3 cellular contexts compared by ENCODE assay signal in the genomic region with DNA sequence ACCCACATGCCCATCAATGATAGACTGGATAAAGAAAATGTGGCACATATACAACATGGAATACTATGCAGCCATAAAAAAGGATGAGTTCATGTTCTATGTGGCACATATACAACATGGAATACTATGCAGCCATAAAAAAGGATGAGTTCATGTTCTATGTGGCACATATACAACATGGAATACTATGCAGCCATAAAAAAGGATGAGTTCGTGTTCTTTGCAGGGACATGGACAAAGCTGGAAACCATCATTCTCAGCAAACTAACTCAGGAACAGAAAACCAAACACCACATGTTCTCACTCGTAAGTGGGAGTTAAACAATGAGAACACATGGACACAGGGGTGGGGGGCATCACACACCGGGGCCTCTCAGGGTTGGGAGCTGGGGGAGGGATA.
DNase-seq lines count a peak whose midpoint lies in the region; ATAC-seq, FAIRE-seq and TF ChIP-seq lines count a peak whose summit lies in the region.
"Not testable (repeated sequence)": the region's sequence is repeated elsewhere in the genome, so short reads cannot be mapped to it uniquely, and the experiment has no call there.

No MANE protein-coding gene starts in this region.

- POLR2A ChIA-PET in HEK293 (lab: Yijun Ruan, JAX); K562 (lab: Yijun Ruan, JAX); HepG2 (lab: Yijun Ruan, JAX): not testable (repeated sequence)

- 2% methylated on average over 3 of the region's 3 CpGs for WGBS in K562 (ENCODE audit: insufficient coverage, low coverage, missing lambda C conversion rate)
- 92% methylated on average over 3 of the region's 3 CpGs for WGBS in HepG2 (ENCODE audit: low lambda C conversion rate)

- H2AFZ ChIP-seq in K562 (ENCODE audit: low read depth, low read length); HepG2 (ENCODE audit: low read length): not testable (repeated sequence)

- not testable (repeated sequence) for H3K79me2 ChIP-seq in K562 (ENCODE audit: control insufficient read depth, insufficient read depth, low read length); HepG2 (ENCODE audit: insufficient read depth, low read length)

- H4K20me1 ChIP-seq in K562 (replicated peaks; ENCODE audit: control insufficient read depth, insufficient read depth, low read length); HepG2 (ENCODE audit: insufficient read depth, low read length): not testable (repeated sequence)

- not testable (repeated sequence) for FAIRE-seq in K562 (lab: Jason Lieb, UNC); HepG2 (lab: Jason Lieb, UNC)

- not testable (repeated sequence) for BruUV-seq in K562 (replicated peaks; lab: Mats Ljungman, UMichigan); HepG2 (replicated peaks; lab: Mats Ljungman, UMichigan)

- intact Hi-C loops in K562 (cut with micrococcal nuclease); HepG2 (cut with micrococcal nuclease; ENCODE audit: unreplicated experiment): not testable (repeated sequence)

- H3K4me1 ChIP-seq in HEK293 (ENCODE audit: control insufficient read depth, insufficient read depth, low read length); K562 (replicated peaks in 1 of 2; ENCODE audit: control insufficient read depth in 2 of 2, insufficient read depth in 2 of 2, low read length in 2 of 2): not testable (repeated sequence)
- peaks cover 74% of the 10 kb centered on the region for H3K4me1 ChIP-seq in HepG2 (ENCODE audit: insufficient read depth, low read length)

- not testable (repeated sequence) for TF ChIP-seq CTCF in HEK293 (tag by site-specific recombination; IDR thresholded peaks at IDR 0.05); K562 (IDR thresholded peaks at IDR 0.05 in 2 of 3, conservative IDR thresholded peaks at IDR 0.05 in 1 of 3; ENCODE audit: insufficient read depth in 2 of 3, low read depth in 1 of 3, low read length in 3 of 3); HepG2 (CRISPR knock-in tag; IDR thresholded peaks at IDR 0.05)

- ATAC-seq in K562, HepG2: not testable (repeated sequence)

- H3K27me3 ChIP-seq in K562 (ENCODE audit: control insufficient read depth in 2 of 2, insufficient read depth in 2 of 2, low read length in 2 of 2), result peaks cover 5 to 11% of the 10 kb centered on the region in 2 experiments; a peak in 3 of 5 replicates
- H3K27me3 ChIP-seq in HepG2 (ENCODE audit: control insufficient read depth in 1 of 2, insufficient read depth in 2 of 2, low read length in 2 of 2), result not testable (repeated sequence)

- not testable (repeated sequence) for H3K9me3 ChIP-seq in HEK293 (ENCODE audit: control insufficient read depth, insufficient read depth, low read depth, low read length); K562 (replicated peaks; ENCODE audit: control insufficient read depth, insufficient read depth, low read depth, low read length); HepG2 (ENCODE audit: low read length)

- CTCF ChIA-PET in HEK293 (lab: Yijun Ruan, JAX), result interaction anchor here (1.0 to 1.2 kb wide), 2 partner anchors 54 to 166 kb away, joined by 3 read pairs; no protein-coding TSS in a partner anchor
- CTCF ChIA-PET in K562 (lab: Yijun Ruan, JAX; ENCODE audit: low intra/inter-chr PET ratio); HepG2 (lab: Yijun Ruan, JAX; ENCODE audit: low intra/inter-chr PET ratio, low total read pairs): not testable (repeated sequence)

- H3K27ac ChIP-seq in HEK293 (ENCODE audit: extremely low read depth, low read depth, low read length); K562 (ENCODE audit: extremely low read depth, low read depth, low read length); HepG2 (ENCODE audit: extremely low read length, insufficient read depth, low read length): not testable (repeated sequence)

- not testable (repeated sequence) for TF ChIP-seq RAD21 in K562 (CRISPR knock-in tag; conservative IDR thresholded peaks at IDR 0.05 in 1 of 2, IDR thresholded peaks at IDR 0.05 in 1 of 2); HepG2 (CRISPR knock-in tag; IDR thresholded peaks at IDR 0.05)

- in situ Hi-C loops in K562 (cut with MboI); HepG2 (cut with HindIII; ENCODE audit: extremely low pct_ligation_motif_present, low pct_unique_long_range_greater_than_20kb): not testable (repeated sequence)

- not testable (repeated sequence) for TF ChIP-seq EP300 in K562 (IDR thresholded peaks at IDR 0.05; ENCODE audit: low read length); HepG2 (IDR thresholded peaks at IDR 0.05; ENCODE audit: low read depth in 2 of 2, low read length in 2 of 2); HepG2 (CRISPR knock-in tag; IDR thresholded peaks at IDR 0.05; ENCODE audit: borderline replicate concordance)

- H3K4me2 ChIP-seq in K562 (ENCODE audit: insufficient read depth, low read length); HepG2 (ENCODE audit: low read depth, low read length): not testable (repeated sequence)

- not testable (repeated sequence) for TF ChIP-seq POLR2A in K562 (conservative IDR thresholded peaks at IDR 0.05); HepG2 (IDR thresholded peaks at IDR 0.05; ENCODE audit: insufficient read depth in 1 of 2, low read depth in 2 of 2, low read length in 2 of 2)

- H3K9ac ChIP-seq in K562 (ENCODE audit: insufficient read depth in 1 of 2, low read depth in 2 of 2, low read length in 2 of 2); HepG2 (ENCODE audit: insufficient read depth, low read depth, low read length): not testable (repeated sequence)

- not testable (repeated sequence) for DNase-seq in K562 (ENCODE audit: extremely low read depth in 1 of 4, low spot score in 3 of 4); HepG2 (ENCODE audit: low spot score)

- not testable (repeated sequence) for H3K36me3 ChIP-seq in HEK293 (ENCODE audit: control insufficient read depth in 2 of 2, insufficient read depth in 1 of 2, low read length in 2 of 2); K562 (ENCODE audit: control insufficient read depth, insufficient read depth, low read length); HepG2 (replicated peaks in 1 of 2; ENCODE audit: control insufficient read depth in 1 of 2, insufficient read depth in 2 of 2, low read length in 2 of 2)

- not testable (repeated sequence) for H3K4me3 ChIP-seq in HEK293 (ENCODE audit: low read depth, low read length); K562; HepG2 (replicated peaks in 1 of 3; ENCODE audit: insufficient read depth in 1 of 3, low read depth in 2 of 3, low read length in 3 of 3)

- H3K9me1 ChIP-seq in K562 (ENCODE audit: control insufficient read depth, insufficient read depth, low read length), result not testable (repeated sequence)

TF ChIP-seq in HEK293, 187 proteins besides CTCF, POLR2A, EP300 and RAD21 (continues in another document):
- TF ChIP-seq ZNF146 (tag by site-specific recombination; IDR thresholded peaks at IDR 0.05), result peak; percentile 83

TF ChIP-seq in K562, 482 proteins besides CTCF, POLR2A, EP300 and RAD21:
- peak; percentile 74 for TF ChIP-seq ZNF146 (CRISPR knock-in tag; IDR thresholded peaks at IDR 0.05; ENCODE audit: unreplicated experiment)

TF ChIP-seq in HepG2, 621 proteins besides CTCF, POLR2A, EP300 and RAD21:
- peak; percentile 61 for TF ChIP-seq ZMYM3 (CRISPR knock-in tag; IDR thresholded peaks at IDR 0.05)
